8 cellular contexts compared by ENCODE assay signal in the genomic region with DNA sequence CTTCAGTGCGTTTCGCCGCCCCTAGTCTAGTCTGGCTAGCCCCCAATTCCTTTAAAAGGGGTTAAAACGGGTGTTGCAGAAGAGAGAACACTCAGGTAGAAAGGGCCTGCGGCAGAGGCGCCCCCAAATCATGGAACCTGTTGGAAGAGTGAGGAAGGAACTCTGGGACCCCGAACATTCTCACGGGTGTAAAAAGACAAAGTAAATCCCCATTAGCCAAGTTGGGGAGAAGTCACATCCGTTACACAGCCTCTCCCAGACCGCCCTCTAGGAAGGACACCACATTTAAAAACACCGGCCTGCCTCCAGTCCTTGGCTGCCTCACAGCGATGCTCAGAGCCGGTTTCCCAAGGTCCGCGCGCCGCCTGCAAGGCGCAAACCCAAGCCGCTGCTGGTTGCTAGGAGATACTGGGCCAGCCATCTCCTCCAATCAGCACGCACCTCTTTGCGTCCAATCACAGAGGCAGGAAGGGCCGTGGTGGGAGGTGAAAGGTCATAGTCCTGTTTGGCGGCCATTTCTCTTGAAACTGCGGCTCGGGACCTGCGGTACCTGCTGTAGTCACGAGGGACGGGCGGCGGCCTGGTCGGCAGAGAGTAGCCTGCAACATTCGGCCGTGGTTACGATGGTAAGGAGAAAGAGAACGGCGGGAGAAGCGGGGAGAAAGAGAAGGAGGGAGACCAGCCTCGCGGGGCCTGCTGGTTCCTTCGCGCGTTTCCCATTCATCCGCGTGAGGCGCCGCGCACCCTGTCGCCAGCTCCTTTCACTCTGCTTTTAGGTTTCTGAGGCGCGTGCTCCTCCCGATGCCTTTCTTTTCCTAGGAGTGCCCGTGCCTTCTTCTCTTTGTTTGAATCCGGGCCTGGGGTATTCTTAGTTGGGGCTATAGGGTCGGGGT. TPM values are rescaled to one million over a fixed set of nuclear protein-coding genes. Genes with fewer than 3 reads are reported as not detected.
DNase-seq lines count a peak whose midpoint lies in the region; ATAC-seq, FAIRE-seq and TF ChIP-seq lines count a peak whose summit lies in the region.

A gene (plus strand): TSS at position 502 of the 893 bp plus-strand sequence. CDS start 122 bp downstream, at position 624.

- peaks cover 31% of the 10 kb centered on the region for H3K4me1 Mint-ChIP-seq in activated CD8-positive, alpha-beta memory T cell treated with anti-CD3 and anti-CD28 coated beads, Interleukin-2, amount 10 ng/mL, durations not matched to agents 7 days and 5 days

- in situ Hi-C loops in endometrial microvascular endothelial cells (cut with HindIII; ENCODE audit: inconsistent ontology term, low pct_unique_long_range_greater_than_20kb, low sequenced_read_pairs) = no loop called here

- H3K9me3 Mint-ChIP-seq in activated CD8-positive, alpha-beta memory T cell treated with anti-CD3 and anti-CD28 coated beads, Interleukin-2, amount 10 ng/mL, durations not matched to agents 7 days and 5 days (ENCODE audit: low read depth) = no peaks in the 10 kb centered on the region

- no peak for TF ChIP-seq CTCF in D721Med (IDR thresholded peaks at IDR 0.05; ENCODE audit: insufficient read depth, missing control alignments)

- peaks cover 9% of the 10 kb centered on the region for H3K27me3 Mint-ChIP-seq in activated CD8-positive, alpha-beta memory T cell treated with anti-CD3 and anti-CD28 coated beads, Interleukin-2, amount 10 ng/mL, durations not matched to agents 7 days and 5 days

- H3K36me3 ChIP-seq in HUES48 (ENCODE audit: control insufficient read depth, insufficient read depth, low read length) (peaks cover 29% of the 10 kb centered on the region), NT2/D1 (ENCODE audit: insufficient read depth, insufficient read length, low read length) (peaks cover 39% of the 10 kb centered on the region), mesendoderm (ENCODE audit: control insufficient read depth, insufficient read depth, low read length) (peaks cover 2% of the 10 kb centered on the region)

- peak within 1 kb of the TSS; percentile 95 for H3K9ac ChIP-seq in HUES48 (ENCODE audit: low read depth, low read length)
- H3K9ac ChIP-seq in NT2/D1 (ENCODE audit: insufficient read length, low read depth) = peak within 1 kb of the TSS; percentile 97
- peak within 1 kb of the TSS; percentile 85 for H3K9ac ChIP-seq in mesendoderm (ENCODE audit: low read length)

- CTCF ChIA-PET in activated CD8-positive, alpha-beta memory T cell treated with anti-CD3 and anti-CD28 coated beads, Interleukin-2, amount 10 ng/mL, durations not matched to agents 7 days and 5 days (lab: Charles Lee) = interaction anchor here (0.7 to 1.3 kb wide), 2 partner anchors 125 to 179 kb away, joined by 3 read pairs; no protein-coding TSS in a partner anchor

- H3K27ac ChIP-seq in HUES48 (ENCODE audit: low read depth, low read length) = peak within 1 kb of the TSS; percentile 91
- H3K27ac ChIP-seq in mesendoderm (ENCODE audit: low read depth, low read length) = peak within 1 kb of the TSS; percentile 48

- H2BK120ac ChIP-seq in mesendoderm (ENCODE audit: low read depth, low read length) = no peak within 1 kb of the TSS

- peaks cover 8% of the 10 kb centered on the region for H3K79me1 ChIP-seq in mesendoderm (ENCODE audit: low read length)

- FAIRE-seq in D721Med (lab: Jason Lieb, UNC) = no peak

- no peak within 1 kb of the TSS for H3K27ac Mint-ChIP-seq in activated CD8-positive, alpha-beta memory T cell treated with anti-CD3 and anti-CD28 coated beads, Interleukin-2, amount 10 ng/mL, durations not matched to agents 7 days and 5 days

- peak; percentile 100 for ATAC-seq in GM21423 (IDR thresholded peaks at IDR 0.05; ENCODE audit: unreplicated experiment)
- peak; percentile 94 for ATAC-seq in activated CD8-positive, alpha-beta memory T cell treated with anti-CD3 and anti-CD28 coated beads, Interleukin-2, amount 10 ng/mL, durations not matched to agents 7 days and 5 days

- H2BK15ac ChIP-seq in mesendoderm (replicated peaks; ENCODE audit: low read depth) = no peak within 1 kb of the TSS

- whole genome bisulfite sequencing in mesendoderm (ENCODE audit: extremely low coverage, insufficient coverage, low lambda C conversion rate) = no CpG with 5 or more reads among the region's 54 CpGs

- peaks cover 41% of the 10 kb centered on the region for H3K79me2 ChIP-seq in mesendoderm (ENCODE audit: control insufficient read depth, insufficient read depth, low read length)

- H4K8ac ChIP-seq in mesendoderm (ENCODE audit: low read depth, low read length) = peak within 1 kb of the TSS; percentile 16

- H2BK5ac ChIP-seq in mesendoderm (ENCODE audit: low read length) = peak within 1 kb of the TSS; percentile 17

- H3K4me1 ChIP-seq in HUES48 (ENCODE audit: control insufficient read depth, insufficient read depth, low read length) (peaks cover 11% of the 10 kb centered on the region; the same call in 1 of the 2 replicates), NT2/D1 (ENCODE audit: insufficient read depth, insufficient read length) (no peaks in the 10 kb centered on the region), mesendoderm (ENCODE audit: control insufficient read depth, low read depth, low read length) (peaks cover 14% of the 10 kb centered on the region)

- H3K4me3 Mint-ChIP-seq in activated CD8-positive, alpha-beta memory T cell treated with anti-CD3 and anti-CD28 coated beads, Interleukin-2, amount 10 ng/mL, durations not matched to agents 7 days and 5 days = no peak within 1 kb of the TSS

- no peak within 1 kb of the TSS for H2AK5ac ChIP-seq in mesendoderm (ENCODE audit: low read length)

- peak within 1 kb of the TSS; percentile 90 for H3K4me2 ChIP-seq in mesendoderm (ENCODE audit: low read length)

- H3K18ac ChIP-seq in mesendoderm (ENCODE audit: low read length) = peak within 1 kb of the TSS; percentile 12

- peak within 1 kb of the TSS; percentile 44 for H3K4ac ChIP-seq in mesendoderm (ENCODE audit: low read depth, low read length)

- H3K9me3 ChIP-seq in HUES48 (ENCODE audit: control insufficient read depth, insufficient read depth, low read length) (peaks cover 5% of the 10 kb centered on the region), NT2/D1 (ENCODE audit: insufficient read depth, low read length) (peaks cover 19% of the 10 kb centered on the region)

- H3K27me3 ChIP-seq in HUES48 (ENCODE audit: control insufficient read depth, insufficient read depth, low read length) (no peaks in the 10 kb centered on the region), NT2/D1 (ENCODE audit: insufficient read depth, insufficient read length) (peaks cover 11% of the 10 kb centered on the region), mesendoderm (ENCODE audit: insufficient read depth, low read length, poor library complexity) (no peaks in the 10 kb centered on the region)

- DNase-seq in D721Med (ENCODE audit: insufficient read length, low spot score) = peak; percentile 96
- DNase-seq in NT2/D1 (ENCODE audit: low read depth, low spot score) = peak; percentile 98
- DNase-seq in activated CD8-positive, alpha-beta memory T cell treated with anti-CD3 and anti-CD28 coated beads, Interleukin-2, amount 10 ng/mL, durations not matched to agents 7 days and 5 days = peak; percentile 97
- DNase-seq in mesendoderm = peak; percentile 99
- DNase-seq in stimulated activated CD8-positive, alpha-beta memory T cell treated with anti-CD3 and anti-CD28 coated beads, Interleukin-15, amount 100 ng/mL, for 1 hour (ENCODE audit: low read depth) = peak; percentile 88

- peak within 1 kb of the TSS; percentile 95 for H3K56ac ChIP-seq in mesendoderm (ENCODE audit: low read length)

- H4K5ac ChIP-seq in mesendoderm (ENCODE audit: low read length) = no peak within 1 kb of the TSS

- H3K4me3 ChIP-seq in HUES48 (ENCODE audit: low read depth, low read length) = peak within 1 kb of the TSS; percentile 92
- peak within 1 kb of the TSS; percentile 95 for H3K4me3 ChIP-seq in NT2/D1 (ENCODE audit: insufficient read length, low read depth)
- peak within 1 kb of the TSS; percentile 72 for H3K4me3 ChIP-seq in mesendoderm (ENCODE audit: low read length)

- H3K36me3 Mint-ChIP-seq in activated CD8-positive, alpha-beta memory T cell treated with anti-CD3 and anti-CD28 coated beads, Interleukin-2, amount 10 ng/mL, durations not matched to agents 7 days and 5 days = peaks cover 32% of the 10 kb centered on the region

- peak within 1 kb of the TSS; percentile 96 for H3K23ac ChIP-seq in mesendoderm (ENCODE audit: low read length)

RNA-seq across cellular contexts. Expression of the gene that starts here (rescaled TPM):
- 10 to 100 TPM; 36.6 to 38.3 TPM for total RNA-seq in activated CD8-positive, alpha-beta memory T cell treated with anti-CD3 and anti-CD28 coated beads, Interleukin-2, amount 10 ng/mL, durations not matched to agents 7 days and 5 days
- 20.9 TPM for total RNA-seq in endometrial microvascular endothelial cells (ENCODE audit: inconsistent ontology term)
- polyA plus RNA-seq in mesendoderm (2013, experiment 1 of 2) = 177 TPM
- polyA plus RNA-seq in mesendoderm (2013, experiment 2 of 2) = 171 TPM

Comparison
In these comparisons a context has a peak if more than half of its experiments do, and no peak if none do; other contexts are left out.
1. Peak in every context shown above with its lines: DNase-seq, ATAC-seq, H3K4me3 ChIP-seq and H3K27ac ChIP-seq.